In the genomic region with DNA sequence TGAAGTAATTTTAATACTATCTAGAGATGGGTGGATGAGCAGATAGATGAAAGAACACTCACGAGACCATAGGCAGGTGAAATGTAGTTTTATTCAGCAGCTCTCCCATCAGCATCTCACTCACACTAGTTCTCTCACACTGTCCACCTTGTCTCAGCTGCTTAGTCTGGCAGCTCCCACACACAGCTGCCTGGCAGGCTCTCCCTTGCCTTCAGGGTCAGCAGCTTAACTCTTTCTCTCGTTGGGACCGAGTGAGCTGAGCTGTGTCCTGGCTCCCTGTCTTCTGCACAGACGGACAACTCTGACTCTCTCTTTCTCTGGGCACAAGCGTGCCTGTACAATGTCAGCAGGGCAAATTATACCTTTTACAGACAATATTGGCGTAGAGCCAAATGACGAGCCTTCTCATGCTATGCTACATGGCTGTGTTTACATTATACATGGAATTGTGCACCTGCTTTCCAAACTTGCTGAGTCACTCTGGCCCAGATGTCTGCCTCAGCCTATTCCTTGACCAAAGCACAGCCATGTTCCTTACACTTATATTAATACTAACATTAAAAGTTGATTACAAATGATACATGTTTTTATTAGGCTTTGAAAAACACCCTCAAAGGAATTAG, we compare ENCODE assay signal across 11 cellular contexts.
A peak's percentile ranks its signal among the peaks of the same experiment; 100 is the strongest.
DNase-seq lines count a peak whose midpoint lies in the region; ATAC-seq and TF ChIP-seq lines count a peak whose summit lies in the region.
"Had no signal": no experiment of that assay in that cellular context is flagged by ENCODE, and none has a peak within 500 bp of the region (broad histone marks: within the 10 kb centered on the region; RNA-seq: fewer than 3 reads in every experiment).

No MANE protein-coding gene starts in this region.

- H3K4me2 ChIP-seq in neuronal stem cell (ENCODE audit: insufficient read depth, low read length, poor library complexity, severe bottlenecking): no peak overlapping the region

- H3K9me3 ChIP-seq in MG63: no peaks in the 10 kb centered on the region
- H3K9me3 ChIP-seq in neuronal stem cell (replicated peaks in 1 of 2; ENCODE audit: control insufficient read depth in 2 of 2, insufficient read depth in 1 of 2, low read depth in 1 of 2, low read length in 2 of 2): peaks cover 0 to 1% of the 10 kb centered on the region in 2 donors

- DNase-seq in COLO668 (lab: John Stamatoyannopoulos, UW; ENCODE audit: unreplicated experiment) (peak; percentile 89), MG63 (peak; percentile 36), NCI-H510A treated with DMSO at 0.1 percent for 48 hours (lab: John Stamatoyannopoulos, UW) (peak; percentile 97), epithelial cell of esophagus (ENCODE audit: low read depth) (peak; percentile 53), SIG-M5 treated with dmso at 0.1 percent for 504 hours (lab: John Stamatoyannopoulos, UW; ENCODE audit: unreplicated experiment) (no peak), neuronal stem cell (ENCODE audit: low spot score) (no peak)
- DNase-seq: foreskin fibroblast, kidney, NCI-H187 had no signal

- no peak overlapping the region for H3K9ac ChIP-seq in neuronal stem cell (ENCODE audit: low read depth, low read length, poor library complexity)

- TF ChIP-seq CTCF in epithelial cell of esophagus (IDR thresholded peaks at IDR 0.05; ENCODE audit: insufficient read depth, low read depth, low read length, missing control alignments): no peak

- H3K4me1 ChIP-seq in neuronal stem cell (ENCODE audit: control insufficient read depth in 2 of 2, insufficient read depth in 1 of 2, low read depth in 1 of 2, low read length in 2 of 2): no peaks in the 10 kb centered on the region

- ATAC-seq in HG02981 (IDR thresholded peaks at IDR 0.05; ENCODE audit: unreplicated experiment): no peak
- no peak for ATAC-seq in HG03159 (IDR thresholded peaks at IDR 0.05; ENCODE audit: unreplicated experiment)

- H3K27me3 ChIP-seq in MG63 (no peaks in the 10 kb centered on the region), neuronal stem cell (ENCODE audit: control insufficient read depth in 3 of 3, insufficient read depth in 3 of 3, low read depth in 1 of 3, low read length in 3 of 3) (no peaks in the 10 kb centered on the region)

- no peak overlapping the region for H3K23ac ChIP-seq in neuronal stem cell (ENCODE audit: low read depth, low read length, poor library complexity)

- H3K79me1 ChIP-seq in neuronal stem cell (ENCODE audit: low read depth, low read length): no peaks in the 10 kb centered on the region

- no peak overlapping the region for H2BK5ac ChIP-seq in neuronal stem cell (ENCODE audit: low read length)

- H3K4ac ChIP-seq in neuronal stem cell (ENCODE audit: low read length): no peak overlapping the region

- H3K14ac ChIP-seq in neuronal stem cell (ENCODE audit: low read length): no peak overlapping the region

- no peak overlapping the region for H3K18ac ChIP-seq in neuronal stem cell (ENCODE audit: low read length)

- no peak overlapping the region for H2AK5ac ChIP-seq in neuronal stem cell (ENCODE audit: low read depth, low read length)

- no peak overlapping the region for H3K27ac ChIP-seq in neuronal stem cell (replicated peaks; ENCODE audit: low read length)

- H3K36me3 ChIP-seq in MG63: no peaks in the 10 kb centered on the region
- no peaks in the 10 kb centered on the region for H3K36me3 ChIP-seq in neuronal stem cell (replicated peaks in 1 of 2; ENCODE audit: control insufficient read depth in 2 of 2, insufficient read depth in 2 of 2, low read length in 2 of 2)

- H3K4me3 ChIP-seq in MG63 (no peak overlapping the region), epithelial cell of esophagus (ENCODE audit: low read length) (no peak overlapping the region), neuronal stem cell (ENCODE audit: low read length in 2 of 2) (no peak overlapping the region)

- WGBS in neuronal stem cell (ENCODE audit: extremely low coverage in 2 of 2, insufficient read length in 2 of 2, insufficient replicate concordance in 1 of 2), 2 donors: no CpG with 5 or more reads among the region's 7 CpGs

- no peak overlapping the region for H4K91ac ChIP-seq in neuronal stem cell (ENCODE audit: low read depth, low read length, poor library complexity)

- no peak overlapping the region for H2BK15ac ChIP-seq in neuronal stem cell (ENCODE audit: low read length)

- H2BK12ac ChIP-seq in neuronal stem cell (ENCODE audit: low read length): no peak overlapping the region

- H4K8ac ChIP-seq in neuronal stem cell (ENCODE audit: low read depth, low read length): no peak overlapping the region

- no peak overlapping the region for H2AFZ ChIP-seq in neuronal stem cell (ENCODE audit: low read length)

- H2BK120ac ChIP-seq in neuronal stem cell (ENCODE audit: low read depth, low read length): no peak overlapping the region

Comparison
In these comparisons a context has a peak if more than half of its experiments do, and no peak if none do; other contexts are left out.
1. DNase-seq: peak in COLO668 (single experiment), MG63 (single experiment), NCI-H510A treated with DMSO at 0.1 percent for 48 hours (single experiment) and epithelial cell of esophagus (single experiment); none in SIG-M5 treated with dmso at 0.1 percent for 504 hours (single experiment) and neuronal stem cell (single experiment).